Comparison of ENCODE assay signal across 1 cellular context in genomic region chr12:26473291-26473690, GRCh38.
TF ChIP-seq lines count a peak whose summit lies in the region.

No MANE protein-coding gene starts in this region.

TF ChIP-seq in GM12878, 131 proteins besides CTCF, POLR2A, EP300 and RAD21 (continued from another document):
- TF ChIP-seq KAT2A (conservative IDR thresholded peaks at IDR 0.05; ENCODE audit: control insufficient read depth, low read depth, low read length) (no peak), GATAD2B (conservative IDR thresholded peaks at IDR 0.05; ENCODE audit: low read depth) (peak; percentile 70; the same call in 1 of the 2 replicates), PML (IDR thresholded peaks at IDR 0.05; ENCODE audit: low read length) (0 out of 2 replicates have a peak, but pooled peaks have one; percentile 33), MEF2A (IDR thresholded peaks at IDR 0.05; ENCODE audit: insufficient read depth, low read depth, low read length) (peak; percentile 81), ETV6 (conservative IDR thresholded peaks at IDR 0.05 in 1 of 2, IDR thresholded peaks at IDR 0.05 in 1 of 2; ENCODE audit: borderline replicate concordance in 1 of 2, low read depth in 1 of 2) (peak in 1 of 2 experiments; percentile 87; a peak in 2 of 4 replicates), RCOR1 (conservative IDR thresholded peaks at IDR 0.05; ENCODE audit: low read depth, low read length) (0 out of 2 replicates have a peak, but pooled peaks have one; percentile 56), POLR2AphosphoS2 (IDR thresholded peaks at IDR 0.05; ENCODE audit: low read depth, low read length) (no peak), HDGF (IDR thresholded peaks at IDR 0.05) (0 out of 2 replicates have a peak, but pooled peaks have one; percentile 55), CHD1 (IDR thresholded peaks at IDR 0.05; ENCODE audit: low read depth, low read length) (no peak), TBL1XR1 (IDR thresholded peaks at IDR 0.05; ENCODE audit: low read depth, low read length) (peak; percentile 94), ZBTB11 (CRISPR knock-in tag; IDR thresholded peaks at IDR 0.05) (no peak), TCF12 (IDR thresholded peaks at IDR 0.05; ENCODE audit: low read depth, low read length) (peak; percentile 87), IKZF1 (conservative IDR thresholded peaks at IDR 0.05) (peak; percentile 88), ZBTB4 (CRISPR knock-in tag; IDR thresholded peaks at IDR 0.05) (no peak), RFX5 (IDR thresholded peaks at IDR 0.05; ENCODE audit: low read depth, low read length) (no peak), ZNF622 (IDR thresholded peaks at IDR 0.05) (no peak), PKNOX1 (IDR thresholded peaks at IDR 0.05) (peak; percentile 92), GABPA (IDR thresholded peaks at IDR 0.05; ENCODE audit: low read depth) (0 out of 2 replicates have a peak, but pooled peaks have one; percentile 47), WRNIP1 (IDR thresholded peaks at IDR 0.05; ENCODE audit: borderline replicate concordance, low read depth, low read length) (no peak), SRF (IDR thresholded peaks at IDR 0.05; ENCODE audit: low read depth in 2 of 2, low read length in 2 of 2) (0 out of 4 replicates have a peak, but pooled peaks of 1 of the 2 experiments have one; percentile 24), MTA2 (IDR thresholded peaks at IDR 0.05; ENCODE audit: low read depth) (peak; percentile 71), LARP7 (IDR thresholded peaks at IDR 0.05) (no peak), SPI1 (IDR thresholded peaks at IDR 0.05; ENCODE audit: borderline replicate concordance, insufficient read depth, low read depth, low read length) (peak; percentile 95), ZNF207 (IDR thresholded peaks at IDR 0.05; ENCODE audit: borderline replicate concordance) (no peak), TAF1 (IDR thresholded peaks at IDR 0.05; ENCODE audit: borderline replicate concordance, low read depth, low read length) (no peak), RELB (IDR thresholded peaks at IDR 0.05; ENCODE audit: low read depth) (peak; percentile 63), SMAD5 (IDR thresholded peaks at IDR 0.05; ENCODE audit: low read depth) (no peak), ZSCAN29 (IDR thresholded peaks at IDR 0.05) (no peak), PBX3 (IDR thresholded peaks at IDR 0.05; ENCODE audit: insufficient replicate concordance, low read depth, low read length) (peak; percentile 79), CBX3 (IDR thresholded peaks at IDR 0.05; ENCODE audit: borderline replicate concordance, low read depth) (no peak), CREB1 (IDR thresholded peaks at IDR 0.05; ENCODE audit: low read depth) (0 out of 2 replicates have a peak, but pooled peaks have one; percentile 40), MTA3 (IDR thresholded peaks at IDR 0.05; ENCODE audit: borderline replicate concordance, low read length) (peak; percentile 81; the same call in 1 of the 2 replicates), SKIL (IDR thresholded peaks at IDR 0.05; ENCODE audit: low read depth, poor library complexity, severe bottlenecking) (peak; percentile 90), ZBTB40 (IDR thresholded peaks at IDR 0.05; ENCODE audit: borderline replicate concordance) (no peak), SIN3A (IDR thresholded peaks at IDR 0.05; ENCODE audit: low read depth, low read length) (no peak), BMI1 (IDR thresholded peaks at IDR 0.05; ENCODE audit: borderline replicate concordance) (0 out of 2 replicates have a peak, but pooled peaks have one; percentile 28), DPF2 (IDR thresholded peaks at IDR 0.05) (peak; percentile 85), BHLHE40 (IDR thresholded peaks at IDR 0.05; ENCODE audit: borderline replicate concordance in 1 of 2, low read depth in 2 of 2, low read length in 1 of 2) (peak; percentile 98 to 99), NFIC (IDR thresholded peaks at IDR 0.05; ENCODE audit: low read depth, low read length) (peak; percentile 84), RELA (IDR thresholded peaks at IDR 0.05; ENCODE audit: borderline replicate concordance, partially characterized antibody) (no peak), TCF7 (IDR thresholded peaks at IDR 0.05; ENCODE audit: borderline replicate concordance) (no peak)
